ENCODE assay signal across 32 cellular contexts in the genomic region with DNA sequence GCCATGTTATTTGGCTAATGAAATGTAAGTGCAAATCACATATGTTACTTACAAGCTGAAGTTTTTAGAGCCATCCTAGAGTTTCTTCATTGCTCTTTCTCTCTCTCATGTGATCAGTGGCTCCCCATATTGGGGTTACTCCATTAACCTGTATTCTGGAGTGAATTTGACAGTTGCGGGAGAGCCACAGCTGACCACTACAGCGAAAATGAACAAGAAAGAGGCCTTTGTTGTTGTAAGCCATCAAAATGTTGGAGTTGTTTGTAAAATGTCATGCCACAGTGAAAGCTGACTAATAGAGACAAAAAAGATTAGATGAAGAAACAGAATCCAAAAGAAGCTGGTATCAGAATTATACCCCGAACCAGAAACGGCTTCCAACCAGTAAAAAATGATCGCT.
"Had no signal": no experiment of that assay in that cellular context is flagged by ENCODE, and none has a peak within 500 bp of the region (broad histone marks: within the 10 kb centered on the region; RNA-seq: fewer than 3 reads in every experiment).

No MANE protein-coding gene starts in this region.

- H3K4me3 Mint-ChIP-seq: activated CD4-positive, alpha-beta T cell treated with anti-CD3 and anti-CD28 coated beads, Interleukin-2, amount 10 ng/mL, durations not matched to agents 24 days and 14 days; activated CD8-positive, alpha-beta T cell treated with anti-CD3 and anti-CD28 coated beads for 36 hours; activated naive CD4-positive, alpha-beta T cell treated with anti-CD3 and anti-CD28 coated beads, Interleukin-2, amount 50 U/mL, for 24 hours; activated naive CD8-positive, alpha-beta T cell treated with anti-CD3 and anti-CD28 coated beads, Interleukin-2, amount 10 ng/mL, durations not matched to agents 7 days and 5 days; activated T-cell treated with anti-CD3 and anti-CD28 coated beads, Interleukin-2, amount 50 U/mL, for 72 hours; activated T-helper 17 cell treated with anti-CD3 and anti-CD28 coated beads, Interleukin-2, amount 50 U/mL, for 72 hours; brain; T-helper 1 cell treated with Interleukin-12 subunit alpha and Interleukin-12 subunit beta and Interleukin-4 antibody, amounts not matched to agents 30 μg/mL and 1 μg/mL, for 36 hours; T-helper 2 cell treated with Interferon-gamma antibody and Interleukin-4, amounts not matched to agents 5 μg/mL and 100 μg/mL, for 36 hours had no signal

- DNase-seq: activated CD4-positive, alpha-beta T cell treated with anti-CD3 and anti-CD28 coated beads, Interleukin-2, amount 10 ng/mL, durations not matched to agents 24 days and 14 days; activated CD4-positive, alpha-beta T cell treated with anti-CD3 and anti-CD28 coated beads, Interleukin-2, amount 50 U/mL, for 4 hours; activated CD8-positive, alpha-beta T cell treated with anti-CD3 and anti-CD28 coated beads for 36 hours; activated effector memory CD4-positive, alpha-beta T cell treated with anti-CD3 and anti-CD28 coated beads, Interleukin-2, amount 50 U/mL, for 16 hours; activated naive CD4-positive, alpha-beta T cell treated with Interleukin-2 at 50 U/mL for 16 hours; activated naive CD8-positive, alpha-beta T cell treated with anti-CD3 and anti-CD28 coated beads, Interleukin-2, amount 10 ng/mL, durations not matched to agents 7 days and 5 days; activated T-cell treated with anti-CD3 and anti-CD28 coated beads, Interleukin-2, amount 50 U/mL, for 1 hour; activated T-cell treated with anti-CD3 and anti-CD28 coated beads, Interleukin-2, amount 50 U/mL, for 72 hours; caudate nucleus; cerebellar nuclear complex; Karpas-422; KBM-7; MG63; NCI-H1048; NCI-H1105 treated with DMSO at 0.1 percent for 48 hours; NCI-H1436; NCI-H1694; NCI-H1930; NCI-H2081 treated with DMSO at 0.1 percent for 48 hours; NCI-H226; NCI-H510A; NCI-H526; NCI-H748 treated with DMSO at 0.1 percent for 48 hours; NK-92 treated with Interleukin-12 subunit alpha and Interleukin-12 subunit beta, amount 100 ng/mL, for 24 hours; PC-3; Peyer's patch; RPMI8226 had no signal

- H3K27me3 Mint-ChIP-seq: activated CD4-positive, alpha-beta T cell treated with anti-CD3 and anti-CD28 coated beads, Interleukin-2, amount 10 ng/mL, durations not matched to agents 24 days and 14 days; activated CD8-positive, alpha-beta T cell treated with anti-CD3 and anti-CD28 coated beads for 36 hours; activated naive CD4-positive, alpha-beta T cell treated with anti-CD3 and anti-CD28 coated beads, Interleukin-2, amount 50 U/mL, for 24 hours; activated naive CD8-positive, alpha-beta T cell treated with anti-CD3 and anti-CD28 coated beads, Interleukin-2, amount 10 ng/mL, durations not matched to agents 7 days and 5 days; activated T-helper 17 cell treated with anti-CD3 and anti-CD28 coated beads, Interleukin-2, amount 50 U/mL, for 72 hours; brain had no signal

- H3K9me3 Mint-ChIP-seq: activated CD4-positive, alpha-beta T cell treated with anti-CD3 and anti-CD28 coated beads, Interleukin-2, amount 10 ng/mL, durations not matched to agents 24 days and 14 days; activated CD8-positive, alpha-beta T cell treated with anti-CD3 and anti-CD28 coated beads for 36 hours; activated naive CD4-positive, alpha-beta T cell treated with anti-CD3 and anti-CD28 coated beads, Interleukin-2, amount 50 U/mL, for 24 hours; activated naive CD8-positive, alpha-beta T cell treated with anti-CD3 and anti-CD28 coated beads, Interleukin-2, amount 10 ng/mL, durations not matched to agents 7 days and 5 days; activated T-cell treated with anti-CD3 and anti-CD28 coated beads, Interleukin-2, amount 50 U/mL, for 72 hours; activated T-helper 17 cell treated with anti-CD3 and anti-CD28 coated beads, Interleukin-2, amount 50 U/mL, for 72 hours; brain; T-helper 1 cell treated with Interleukin-12 subunit alpha and Interleukin-12 subunit beta and Interleukin-4 antibody, amounts not matched to agents 30 μg/mL and 1 μg/mL, for 36 hours; T-helper 2 cell treated with Interferon-gamma antibody and Interleukin-4, amounts not matched to agents 5 μg/mL and 100 μg/mL, for 36 hours had no signal

- H3K4me1 Mint-ChIP-seq: activated naive CD4-positive, alpha-beta T cell treated with anti-CD3 and anti-CD28 coated beads, Interleukin-2, amount 50 U/mL, for 24 hours; activated naive CD8-positive, alpha-beta T cell treated with anti-CD3 and anti-CD28 coated beads, Interleukin-2, amount 10 ng/mL, durations not matched to agents 7 days and 5 days; brain had no signal

- H3K36me3 Mint-ChIP-seq: brain had no signal

- H3K27ac Mint-ChIP-seq: activated CD4-positive, alpha-beta T cell treated with anti-CD3 and anti-CD28 coated beads, Interleukin-2, amount 10 ng/mL, durations not matched to agents 24 days and 14 days; activated CD8-positive, alpha-beta T cell treated with anti-CD3 and anti-CD28 coated beads for 36 hours; activated naive CD4-positive, alpha-beta T cell treated with anti-CD3 and anti-CD28 coated beads, Interleukin-2, amount 50 U/mL, for 24 hours; activated naive CD8-positive, alpha-beta T cell treated with anti-CD3 and anti-CD28 coated beads, Interleukin-2, amount 10 ng/mL, durations not matched to agents 7 days and 5 days; activated T-cell treated with anti-CD3 and anti-CD28 coated beads, Interleukin-2, amount 50 U/mL, for 72 hours; activated T-helper 17 cell treated with anti-CD3 and anti-CD28 coated beads, Interleukin-2, amount 50 U/mL, for 72 hours; brain; T-helper 1 cell treated with Interleukin-12 subunit alpha and Interleukin-12 subunit beta and Interleukin-4 antibody, amounts not matched to agents 30 μg/mL and 1 μg/mL, for 36 hours; T-helper 2 cell treated with Interferon-gamma antibody and Interleukin-4, amounts not matched to agents 5 μg/mL and 100 μg/mL, for 36 hours had no signal
